In the genomic region with DNA sequence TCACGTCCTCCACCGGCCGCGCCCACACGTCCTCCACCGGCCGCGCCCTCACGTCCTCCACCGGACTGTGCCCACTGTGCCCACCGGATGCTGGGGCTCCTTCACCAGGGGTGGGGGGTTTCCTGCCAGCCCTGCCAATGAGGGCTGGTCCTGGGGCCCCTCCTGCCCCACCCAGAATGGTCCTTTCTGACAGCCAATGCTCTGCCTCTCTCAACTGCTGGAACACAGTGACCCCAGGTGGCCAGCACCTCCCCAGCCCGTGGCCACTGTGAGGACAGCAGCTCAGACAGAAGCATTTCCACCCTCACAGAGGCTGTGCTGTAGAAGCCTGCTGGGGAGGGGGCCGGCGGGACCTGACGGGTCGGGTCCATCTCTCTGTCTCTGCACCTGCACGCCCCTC, we compare ENCODE assay signal across 9 cellular contexts.
A peak's percentile ranks its signal among the peaks of the same experiment; 100 is the strongest.
DNase-seq lines count a peak whose midpoint lies in the region; ATAC-seq and TF ChIP-seq lines count a peak whose summit lies in the region.
"Had no signal": no experiment of that assay in that cellular context is flagged by ENCODE, and none has a peak within 500 bp of the region (broad histone marks: within the 10 kb centered on the region; RNA-seq: fewer than 3 reads in every experiment).

No MANE protein-coding gene starts in this region.

- peak; percentile 78 for DNase-seq in activated effector memory CD4-positive, alpha-beta T cell treated with anti-CD3 and anti-CD28 coated beads, Interleukin-2, amount 50 U/mL, for 16 hours
- DNase-seq in activated effector memory CD4-positive, alpha-beta T cell treated with Interleukin-2 at 50 U/mL for 16 hours: no peak
- DNase-seq in activated CD4-positive, alpha-beta T cell treated with anti-CD3 and anti-CD28 coated beads for 4 hours: peak; percentile 41 to 46
- DNase-seq in fibroblast of the aortic adventitia (ENCODE audit: low read depth): peak; percentile 5
- DNase-seq in stimulated activated CD4-positive, alpha-beta T cell treated with anti-CD3 and anti-CD28 coated beads, Interleukin-2, amount 100 ng/mL, for 4 hours (ENCODE audit: low read depth): peak; percentile 34
- DNase-seq in RKO (ENCODE audit: low spot score): no peak
- no peak for DNase-seq in NK-92 treated with Interleukin-12 subunit alpha and Interleukin-12 subunit beta, amount 100 ng/mL, for 24 hours (lab: John Stamatoyannopoulos, UW)
- DNase-seq: activated B cell treated with CpG ODN at 0.5 μM for 24 hours had no signal

- ATAC-seq in GM21528 (IDR thresholded peaks at IDR 0.05; ENCODE audit: low FRiP score, unreplicated experiment): no peak

- TF ChIP-seq CTCF in fibroblast of the aortic adventitia (IDR thresholded peaks at IDR 0.05; ENCODE audit: insufficient read depth, low read length): peak; percentile 36

- no peak overlapping the region for H3K4me3 ChIP-seq in fibroblast of the aortic adventitia (ENCODE audit: low read depth, low read length)

Comparison
In these comparisons a context has a peak if more than half of its experiments do, and no peak if none do; other contexts are left out.
1. DNase-seq: peak in activated effector memory CD4-positive, alpha-beta T cell treated with anti-CD3 and anti-CD28 coated beads, Interleukin-2, amount 50 U/mL, for 16 hours (single experiment), activated CD4-positive, alpha-beta T cell treated with anti-CD3 and anti-CD28 coated beads for 4 hours (2 of 2), fibroblast of the aortic adventitia (single experiment) and stimulated activated CD4-positive, alpha-beta T cell treated with anti-CD3 and anti-CD28 coated beads, Interleukin-2, amount 100 ng/mL, for 4 hours (single experiment); none in activated effector memory CD4-positive, alpha-beta T cell treated with Interleukin-2 at 50 U/mL for 16 hours (single experiment), RKO (single experiment) and NK-92 treated with Interleukin-12 subunit alpha and Interleukin-12 subunit beta, amount 100 ng/mL, for 24 hours (single experiment).